ENCODE assay signal across 33 cellular contexts in genomic region chr7:32631021-32631420, GRCh38.
DNase-seq lines count a peak whose midpoint lies in the region; ATAC-seq, FAIRE-seq and TF ChIP-seq lines count a peak whose summit lies in the region.
"Had no signal": no experiment of that assay in that cellular context is flagged by ENCODE, and none has a peak within 500 bp of the region (broad histone marks: within the 10 kb centered on the region; RNA-seq: fewer than 3 reads in every experiment).

No MANE protein-coding gene starts in this region.

- CTCF ChIA-PET in PC-3 (lab: Charles Lee), result interaction anchor here (0.7 kb wide), 1 partner anchor 399 kb away, joined by 4 read pairs; no protein-coding TSS in a partner anchor
- CTCF ChIA-PET in K562 (lab: Yijun Ruan, JAX; ENCODE audit: low intra/inter-chr PET ratio), result no interaction called here

- no peaks in the 10 kb centered on the region for H3K9me1 ChIP-seq in K562 (ENCODE audit: control insufficient read depth, insufficient read depth, low read length)

- no peaks in the 10 kb centered on the region for H3K27me3 ChIP-seq in PC-3 (ENCODE audit: low read length)
- H3K27me3 ChIP-seq in K562 (ENCODE audit: control insufficient read depth in 2 of 2, insufficient read depth in 2 of 2, low read length in 2 of 2), result no peaks in the 10 kb centered on the region
- H3K27me3 ChIP-seq: BE2C; BLaER1; BLaER1 treated with 17β-estradiol and CSF1 and Interleukin-3, amounts not matched to agents 10 nM and 100 nM had no signal

- TF ChIP-seq RAD21 in K562 (CRISPR knock-in tag; conservative IDR thresholded peaks at IDR 0.05 in 1 of 2, IDR thresholded peaks at IDR 0.05 in 1 of 2), result no peak

- TF ChIP-seq CTCF in PC-3 (conservative IDR thresholded peaks at IDR 0.05; ENCODE audit: low read depth, low read length) (no peak), K562 (IDR thresholded peaks at IDR 0.05 in 2 of 3, conservative IDR thresholded peaks at IDR 0.05 in 1 of 3; ENCODE audit: insufficient read depth in 2 of 3, low read depth in 1 of 3, low read length in 3 of 3) (no peak)

- no peaks in the 10 kb centered on the region for H3F3A ChIP-seq in PC-3 (ENCODE audit: low read length, unreplicated experiment)

- no peaks in the 10 kb centered on the region for H3K9me3 Mint-ChIP-seq in activated naive CD4-positive, alpha-beta T cell treated with anti-CD3 and anti-CD28 coated beads, Interleukin-2, amount 50 U/mL, for 72 hours
- H3K9me3 Mint-ChIP-seq: CD4-positive, alpha-beta memory T cell; CD4-positive, alpha-beta T cell; CD4-positive, CD25-positive, alpha-beta regulatory T cell; CD8-positive, alpha-beta memory T cell; CD8-positive, alpha-beta T cell had no signal

- H3K27ac Mint-ChIP-seq in activated naive CD4-positive, alpha-beta T cell treated with anti-CD3 and anti-CD28 coated beads, Interleukin-2, amount 50 U/mL, for 72 hours, result no peak overlapping the region
- H3K27ac Mint-ChIP-seq: B cell; CD14-positive monocyte; CD4-positive, alpha-beta T cell; CD4-positive, CD25-positive, alpha-beta regulatory T cell; CD8-positive, alpha-beta memory T cell; CD8-positive, alpha-beta T cell had no signal

- H3K4me2 ChIP-seq in PC-3 (ENCODE audit: low read length) (no peak overlapping the region), K562 (ENCODE audit: insufficient read depth, low read length) (no peak overlapping the region)
- H3K4me2 ChIP-seq: A549; BLaER1; BLaER1 treated with 17β-estradiol and CSF1 and Interleukin-3, amounts not matched to agents 10 nM and 100 nM had no signal

- no peak for TF ChIP-seq POLR2A in K562 (conservative IDR thresholded peaks at IDR 0.05)

- H3K79me2 ChIP-seq in PC-3 (ENCODE audit: low read length) (no peaks in the 10 kb centered on the region), K562 (ENCODE audit: control insufficient read depth, insufficient read depth, low read length) (no peaks in the 10 kb centered on the region)

- H3K4me1 ChIP-seq in PC-3 (ENCODE audit: insufficient read depth, low read length) (no peaks in the 10 kb centered on the region), K562 (replicated peaks in 1 of 2; ENCODE audit: control insufficient read depth in 2 of 2, insufficient read depth in 2 of 2, low read length in 2 of 2) (peaks cover 0 to 9% of the 10 kb centered on the region in 2 experiments; a peak in 4 of 5 replicates)
- H3K4me1 ChIP-seq: BE2C; BLaER1; BLaER1 treated with 17β-estradiol and CSF1 and Interleukin-3, amounts not matched to agents 10 nM and 100 nM; Caco-2 had no signal

- H3K27ac ChIP-seq in PC-3 (ENCODE audit: low read length) (no peak overlapping the region), K562 (ENCODE audit: extremely low read depth, low read depth, low read length) (no peak overlapping the region)
- H3K27ac ChIP-seq: 22Rv1; A549; BLaER1; BLaER1 treated with 17β-estradiol and CSF1 and Interleukin-3, amounts not matched to agents 10 nM and 100 nM; C4-2B had no signal

- 60% methylated on average over 3 of the region's 3 CpGs for WGBS in K562 (ENCODE audit: insufficient coverage, low coverage, missing lambda C conversion rate)

- no peak for TF ChIP-seq EP300 in K562 (IDR thresholded peaks at IDR 0.05; ENCODE audit: low read length)

- POLR2A ChIA-PET in PC-3 (lab: Charles Lee; ENCODE audit: unreplicated experiment), result no interaction called here
- POLR2A ChIA-PET in K562 (lab: Yijun Ruan, JAX), result no interaction called here

- H3K9ac ChIP-seq in PC-3 (ENCODE audit: low read length) (no peak overlapping the region), K562 (ENCODE audit: insufficient read depth in 1 of 2, low read depth in 2 of 2, low read length in 2 of 2) (no peak overlapping the region)
- H3K9ac ChIP-seq: BLaER1; BLaER1 treated with 17β-estradiol and CSF1 and Interleukin-3, amounts not matched to agents 10 nM and 100 nM had no signal

- peak; percentile 96 for ATAC-seq in PC-3
- ATAC-seq in K562, result no peak
- no peak for ATAC-seq in GM21447 (IDR thresholded peaks at IDR 0.05; ENCODE audit: unreplicated experiment)
- ATAC-seq in activated naive CD4-positive, alpha-beta T cell treated with anti-CD3 and anti-CD28 coated beads, Interleukin-2, amount 50 U/mL, for 72 hours, result no peak
- ATAC-seq: A549; CD8-positive, alpha-beta T cell had no signal

- in situ Hi-C loops in K562 (cut with MboI), result no loop called here

- no peaks in the 10 kb centered on the region for H3K36me3 Mint-ChIP-seq in activated naive CD4-positive, alpha-beta T cell treated with anti-CD3 and anti-CD28 coated beads, Interleukin-2, amount 50 U/mL, for 72 hours
- H3K36me3 Mint-ChIP-seq: CD4-positive, alpha-beta memory T cell; CD4-positive, CD25-positive, alpha-beta regulatory T cell; CD8-positive, alpha-beta T cell had no signal

- DNase-seq in PC-3 (no peak), K562 (ENCODE audit: extremely low read depth in 1 of 4, low spot score in 3 of 4) (no peak), COR-L47 (lab: John Stamatoyannopoulos, UW) (no peak)
- DNase-seq in activated naive CD4-positive, alpha-beta T cell treated with anti-CD3 and anti-CD28 coated beads, Interleukin-2, amount 50 U/mL, for 72 hours (ENCODE audit: low spot score in 2 of 2), result no peak
- DNase-seq: 8988T; ACHN; AML-193; BE2C; C1 segment of cervical spinal cord; Caco-2; Calu3; CD4-positive, alpha-beta memory T cell; CD4-positive, alpha-beta T cell; CD4-positive, CD25-positive, alpha-beta regulatory T cell; CD8-positive, alpha-beta memory T cell; CD8-positive, alpha-beta T cell; DMS 273 treated with DMSO at 0.1 percent for 48 hours; DMS153; DMS53; DMS79; DMS79 treated with DMSO at 0.1 percent for 48 hours; DND-41; EL had no signal

- H3K4me3 ChIP-seq in PC-3 (ENCODE audit: low read length) (no peak overlapping the region), K562 (no peak overlapping the region)
- H3K4me3 ChIP-seq: A549; BLaER1; BLaER1 treated with 17β-estradiol and CSF1 and Interleukin-3, amounts not matched to agents 10 nM and 100 nM had no signal

- H3K9me3 ChIP-seq in PC-3 (ENCODE audit: low read length) (no peaks in the 10 kb centered on the region), K562 (replicated peaks; ENCODE audit: control insufficient read depth, insufficient read depth, low read depth, low read length) (no peaks in the 10 kb centered on the region)
- H3K9me3 ChIP-seq: A549; BE2C; BLaER1; BLaER1 treated with 17β-estradiol and CSF1 and Interleukin-3, amounts not matched to agents 10 nM and 100 nM; Caco-2 had no signal

- H3K9me2 ChIP-seq in PC-3 (replicated peaks; ENCODE audit: low read length), result no peaks in the 10 kb centered on the region

- BruUV-seq in PC-3 (replicated peaks; lab: Mats Ljungman, UMichigan), result no TSS peak
- BruUV-seq in K562 (replicated peaks; lab: Mats Ljungman, UMichigan), result TSS peak; percentile 25

- H3K36me3 ChIP-seq in PC-3 (ENCODE audit: low read depth, low read length) (no peaks in the 10 kb centered on the region), K562 (ENCODE audit: control insufficient read depth, insufficient read depth, low read length) (no peaks in the 10 kb centered on the region)
- H3K36me3 ChIP-seq: BE2C; BLaER1; BLaER1 treated with 17β-estradiol and CSF1 and Interleukin-3, amounts not matched to agents 10 nM and 100 nM had no signal

- no peaks in the 10 kb centered on the region for H4K20me1 ChIP-seq in PC-3 (ENCODE audit: low read length)
- no peaks in the 10 kb centered on the region for H4K20me1 ChIP-seq in K562 (replicated peaks; ENCODE audit: control insufficient read depth, insufficient read depth, low read length)
- H4K20me1 ChIP-seq: BLaER1; BLaER1 treated with 17β-estradiol and CSF1 and Interleukin-3, amounts not matched to agents 10 nM and 100 nM had no signal

- intact Hi-C loops in PC-3 (cut with micrococcal nuclease), result loop anchor here (1.0 kb wide), 1 partner anchor 141 kb away; the partner anchor contains the start of gene LSM5
- intact Hi-C loops in K562 (cut with micrococcal nuclease), result no loop called here

- H2AFZ ChIP-seq in PC-3 (ENCODE audit: low read length) (no peak overlapping the region), K562 (ENCODE audit: low read depth, low read length) (peak overlapping the region; percentile 73; the same call in 1 of the 2 replicates)

- FAIRE-seq in A204.1 (lab: Jason Lieb, UNC) (peak; percentile 16), K562 (lab: Jason Lieb, UNC) (no peak)
- FAIRE-seq: A549, D721Med had no signal

TF ChIP-seq in K562, 482 proteins besides CTCF, POLR2A, EP300 and RAD21 (continues in another document):
- TF ChIP-seq SOX6 (IDR thresholded peaks at IDR 0.05) (no peak), ZBTB17 (CRISPR knock-in tag; IDR thresholded peaks at IDR 0.05) (no peak), E4F1 (CRISPR knock-in tag; IDR thresholded peaks at IDR 0.05; ENCODE audit: borderline replicate concordance) (no peak), ZNF217 (CRISPR knock-in tag; IDR thresholded peaks at IDR 0.05) (no peak), ZNF140 (CRISPR knock-in tag; IDR thresholded peaks at IDR 0.05) (no peak), COPS2 (conservative IDR thresholded peaks at IDR 0.05) (no peak), SIX5 (IDR thresholded peaks at IDR 0.05; ENCODE audit: borderline replicate concordance in 1 of 2, insufficient read depth in 1 of 2, low read depth in 1 of 2, low read length in 2 of 2) (no peak), TCF7L2 (IDR thresholded peaks at IDR 0.05; ENCODE audit: low read depth, low read length) (no peak), MED1 (CRISPR knock-in tag; IDR thresholded peaks at IDR 0.05; ENCODE audit: borderline replicate concordance) (no peak), GTF2B (IDR thresholded peaks at IDR 0.05; ENCODE audit: extremely low read depth, insufficient read length) (no peak)
